Comparison of ENCODE assay signal across 23 cellular contexts in genomic region chr11:114063829-114064201, GRCh38. TPM values are rescaled to one million over a fixed set of nuclear protein-coding genes. Genes with fewer than 3 reads are reported as not detected.
DNase-seq lines count a peak whose midpoint lies in the region; ATAC-seq and TF ChIP-seq lines count a peak whose summit lies in the region.
"Had no signal": no experiment of that assay in that cellular context is flagged by ENCODE, and none has a peak within 500 bp of the region (broad histone marks: within the 10 kb centered on the region; RNA-seq: fewer than 3 reads in every experiment).

No MANE protein-coding gene starts in this region.

- H3K4me3 ChIP-seq in CD8-positive, alpha-beta memory T cell (ENCODE audit: low read length): no peak overlapping the region
- H3K4me3 ChIP-seq in osteoblast (ENCODE audit: insufficient read depth, low read length): no peak overlapping the region
- peak overlapping the region; percentile 97 for H3K4me3 ChIP-seq in thoracic aorta
- H3K4me3 ChIP-seq: cardiac muscle cell, GM23338 had no signal

- H2AFZ ChIP-seq in osteoblast (ENCODE audit: low read length): no peak overlapping the region
- H2AFZ ChIP-seq: GM23338 had no signal

- no peaks in the 10 kb centered on the region for H3K36me3 ChIP-seq in CD8-positive, alpha-beta memory T cell (ENCODE audit: insufficient read depth, low read length)
- H3K36me3 ChIP-seq in osteoblast (ENCODE audit: insufficient read depth, low read length): no peaks in the 10 kb centered on the region
- peaks cover 64% of the 10 kb centered on the region for H3K36me3 ChIP-seq in thoracic aorta
- H3K36me3 ChIP-seq: cardiac muscle cell had no signal

- CTCF ChIA-PET in CD8-positive, alpha-beta memory T cell (lab: Charles Lee): no interaction called here

- peaks cover 2 to 12% of the 10 kb centered on the region in 2 donors for H3K27me3 Mint-ChIP-seq in CD8-positive, alpha-beta memory T cell

- peaks cover 2 to 5% (median 4%) of the 10 kb centered on the region in 3 donors for H3K36me3 Mint-ChIP-seq in CD8-positive, alpha-beta memory T cell

- no peak overlapping the region for H3K27ac ChIP-seq in CD8-positive, alpha-beta memory T cell (ENCODE audit: low read depth, low read length)
- H3K27ac ChIP-seq in angular gyrus (ENCODE audit: low read depth, low read length): peak overlapping the region; percentile 68
- no peak overlapping the region for H3K27ac ChIP-seq in osteoblast (ENCODE audit: low read depth, low read length)
- H3K27ac ChIP-seq in thoracic aorta: peak overlapping the region; percentile 96 to 99
- H3K27ac ChIP-seq: cardiac muscle cell had no signal

- ATAC-seq in thoracic aorta (ENCODE audit: insufficient number of reproducible peaks, low FRiP score, low read depth): no peak
- ATAC-seq: GM23338 had no signal

- POLR2A ChIA-PET in CD8-positive, alpha-beta memory T cell (lab: Charles Lee): no interaction called here

- DNase-seq in CD8-positive, alpha-beta memory T cell: no peak
- DNase-seq in osteoblast (ENCODE audit: insufficient read length, low spot score, missing footprints) (peak; percentile 51), thoracic aorta (ENCODE audit: low spot score) (no peak), GM03348 (ENCODE audit: low spot score) (no peak), iPS-NIHi11 (ENCODE audit: low spot score) (no peak), SK-N-DZ (ENCODE audit: low spot score) (no peak)
- DNase-seq: activated CD4-positive, CD25-positive, alpha-beta regulatory T cell treated with anti-CD3 and anti-CD28 coated beads, Interleukin-2, amount 50 U/mL, for 72 hours; activated gamma-delta T cell; dermis blood vessel endothelial cell; DMS79 treated with DMSO at 0.1 percent for 48 hours; foreskin fibroblast; hippocampal formation; mesendoderm; naive B cell; NCI-H1417 treated with DMSO at 0.1 percent for 48 hours; NCI-H510A treated with DMSO at 0.1 percent for 48 hours; RPMI8226; small intestine; stimulated activated CD4-positive, alpha-beta T cell treated with anti-CD3 and anti-CD28 coated beads, Interleukin-4, amount 100 ng/mL, for 1 hour; T-helper 9 cell had no signal

- no peaks in the 10 kb centered on the region for H3K27me3 ChIP-seq in CD8-positive, alpha-beta memory T cell (ENCODE audit: insufficient read depth, low read length, poor library complexity, severe bottlenecking)
- peaks cover 33% of the 10 kb centered on the region for H3K27me3 ChIP-seq in osteoblast (ENCODE audit: insufficient read depth, low read length)
- H3K27me3 ChIP-seq in thoracic aorta (replicated peaks; ENCODE audit: insufficient read depth): no peaks in the 10 kb centered on the region

- peaks cover 13 to 41% (median 26%) of the 10 kb centered on the region in 3 donors for H3K4me1 Mint-ChIP-seq in CD8-positive, alpha-beta memory T cell

- no peaks in the 10 kb centered on the region for H3K79me2 ChIP-seq in osteoblast (ENCODE audit: insufficient read depth, low read length)

- no peaks in the 10 kb centered on the region for H3K9me3 Mint-ChIP-seq in CD8-positive, alpha-beta memory T cell
- H3K9me3 Mint-ChIP-seq: GM23338, naive B cell had no signal

- TF ChIP-seq CTCF in osteoblast (IDR thresholded peaks at IDR 0.05; ENCODE audit: extremely low read depth, low read depth, low read length) (no peak), thoracic aorta (IDR thresholded peaks at IDR 0.05) (no peak)

- no peak overlapping the region for H3K4me2 ChIP-seq in osteoblast (ENCODE audit: insufficient read depth, low read length)
- H3K4me2 ChIP-seq: GM23338 had no signal

- H3K4me3 Mint-ChIP-seq in CD8-positive, alpha-beta memory T cell: peak overlapping the region in 5 of 7 donors; percentile 66 to 97 (median 92)
- H3K4me3 Mint-ChIP-seq: GM23338 had no signal

- H3K9me3 ChIP-seq in CD8-positive, alpha-beta memory T cell (ENCODE audit: low read length): no peaks in the 10 kb centered on the region
- H3K9me3 ChIP-seq in osteoblast (ENCODE audit: low read depth, low read length) (no peaks in the 10 kb centered on the region), thoracic aorta (no peaks in the 10 kb centered on the region)

- H4K20me1 ChIP-seq in osteoblast (ENCODE audit: insufficient read depth, low read length): no peaks in the 10 kb centered on the region

- H3K27ac Mint-ChIP-seq in CD8-positive, alpha-beta memory T cell: peak overlapping the region in 6 of 8 donors; percentile 38 to 99 (median 97)
- H3K27ac Mint-ChIP-seq: GM23338 had no signal

- H3K4me1 ChIP-seq in CD8-positive, alpha-beta memory T cell (ENCODE audit: insufficient read depth, low read length): peaks cover 3% of the 10 kb centered on the region
- H3K4me1 ChIP-seq in osteoblast (ENCODE audit: insufficient read depth, low read length): peaks cover 8% of the 10 kb centered on the region
- peaks cover 41 to 46% of the 10 kb centered on the region in 2 donors for H3K4me1 ChIP-seq in thoracic aorta (ENCODE audit: control insufficient read depth in 1 of 2, low read depth in 2 of 2)

RNA-seq across cellular contexts. Expression of gene ZBTB16, which starts 4.3 kb away (rescaled TPM):
- total RNA-seq in CD8-positive, alpha-beta memory T cell: 1 to 10 TPM; 2.1 to 2.2 TPM
- 71.9 TPM for polyA plus RNA-seq in CD8-positive, alpha-beta memory T cell
- total RNA-seq in osteoblast (under 0.01 TPM in 1 of 2 replicates, not detected in the other), thoracic aorta (100 to 1,000 TPM; 314 to 545 TPM)
- polyA plus RNA-seq in SK-N-DZ (2014; cell fraction: cytosol; rRNA removed): 0.10 and 2.7 TPM in 2 replicates
- polyA plus RNA-seq in SK-N-DZ (2014; cell fraction: nucleus; rRNA removed): 0.44 and 0.96 TPM in 2 replicates

Comparison
In these comparisons a context has a peak if more than half of its experiments do, and no peak if none do; other contexts are left out.
1. H3K27ac ChIP-seq: peak in angular gyrus (single experiment) and thoracic aorta (2 of 2); none in CD8-positive, alpha-beta memory T cell (single experiment) and osteoblast (single experiment).
2. RNA of gene ZBTB16, which starts 4.3 kb away (total RNA-seq): 314 to 545 TPM in thoracic aorta; 2.1 to 2.2 TPM in CD8-positive, alpha-beta memory T cell and under 0.01 TPM in osteoblast; every median in the first group is over 10 times any median in the second.